In genomic region chr20:53584550-53584913, GRCh38 we compare ENCODE assay signal across 8 cellular contexts. TPM values are rescaled to one million over a fixed set of nuclear protein-coding genes. Genes with fewer than 3 reads are reported as not detected.
A peak's percentile ranks its signal among the peaks of the same experiment; 100 is the strongest.
DNase-seq lines count a peak whose midpoint lies in the region; ATAC-seq and TF ChIP-seq lines count a peak whose summit lies in the region.
"Not testable (repeated sequence)": the region's sequence is repeated elsewhere in the genome, so short reads cannot be mapped to it uniquely, and the experiment has no call there.

No MANE protein-coding gene starts in this region.

- peak overlapping the region in 10 of 11 experiments; percentile 80 to 100 (median 95); a peak in 19 of 22 replicates for H3K27ac ChIP-seq in BLaER1 treated with 17β-estradiol and CSF1 and Interleukin-3, amounts not matched to agents 10 nM and 100 nM
- H3K27ac ChIP-seq in HUES48 (ENCODE audit: low read depth, low read length) (peak overlapping the region; percentile 76), SJSA1 (peak overlapping the region; percentile 33; the same call in 1 of the 2 replicates), esophagus squamous epithelium (peak overlapping the region in 3 of 4 donors; percentile 81 to 86 (median 85))
- peak overlapping the region; percentile 70 for H3K27ac ChIP-seq in naive thymus-derived CD4-positive, alpha-beta T cell (ENCODE audit: low read depth, low read length)

- H3K4me2 ChIP-seq in BLaER1 treated with 17β-estradiol and CSF1 and Interleukin-3, amounts not matched to agents 10 nM and 100 nM = peak overlapping the region; percentile 83 to 95 (median 91); a peak in 20 of 22 replicates

- H4K20me1 ChIP-seq in BLaER1 treated with 17β-estradiol and CSF1 and Interleukin-3, amounts not matched to agents 10 nM and 100 nM = peaks cover 17 to 93% (median 22%) of the 10 kb centered on the region in 11 experiments; a peak in 21 of 22 replicates

- ATAC-seq in activated CD8-positive, alpha-beta T cell treated with anti-CD3 and anti-CD28 coated beads, Interleukin-2, amount 10 ng/mL, durations not matched to agents 7 days and 5 days; activated naive CD8-positive, alpha-beta T cell treated with anti-CD3 and anti-CD28 coated beads, Interleukin-2, amount 50 U/mL, for 24 hours; naive thymus-derived CD4-positive, alpha-beta T cell; stimulated activated naive CD8-positive, alpha-beta T cell treated with anti-CD3 and anti-CD28 coated beads, Interleukin-15, amount 100 ng/mL, for 72 hours: not testable (repeated sequence)

- H3K27me3 Mint-ChIP-seq in activated CD8-positive, alpha-beta T cell treated with anti-CD3 and anti-CD28 coated beads, Interleukin-2, amount 10 ng/mL, durations not matched to agents 7 days and 5 days (ENCODE audit: low read depth); activated naive CD8-positive, alpha-beta T cell treated with anti-CD3 and anti-CD28 coated beads, Interleukin-2, amount 50 U/mL, for 24 hours; naive thymus-derived CD4-positive, alpha-beta T cell; stimulated activated naive CD8-positive, alpha-beta T cell treated with anti-CD3 and anti-CD28 coated beads, Interleukin-15, amount 100 ng/mL, for 72 hours: not testable (repeated sequence)

- CTCF ChIA-PET in activated CD8-positive, alpha-beta T cell treated with anti-CD3 and anti-CD28 coated beads, Interleukin-2, amount 10 ng/mL, durations not matched to agents 7 days and 5 days (lab: Charles Lee) = interaction anchor here (2.0 kb wide), 1 partner anchor 355 kb away, joined by 5 read pairs; no protein-coding TSS in a partner anchor
- CTCF ChIA-PET in naive thymus-derived CD4-positive, alpha-beta T cell (lab: Charles Lee) = not testable (repeated sequence)

- TF ChIP-seq CTCF in esophagus squamous epithelium (IDR thresholded peaks at IDR 0.05) = not testable (repeated sequence)

- peak overlapping the region; percentile 64 for H3K27ac Mint-ChIP-seq in activated CD8-positive, alpha-beta T cell treated with anti-CD3 and anti-CD28 coated beads, Interleukin-2, amount 10 ng/mL, durations not matched to agents 7 days and 5 days
- peak overlapping the region; percentile 95 for H3K27ac Mint-ChIP-seq in activated naive CD8-positive, alpha-beta T cell treated with anti-CD3 and anti-CD28 coated beads, Interleukin-2, amount 50 U/mL, for 24 hours
- peak overlapping the region; percentile 80 to 96 (median 93) for H3K27ac Mint-ChIP-seq in naive thymus-derived CD4-positive, alpha-beta T cell
- H3K27ac Mint-ChIP-seq in stimulated activated naive CD8-positive, alpha-beta T cell treated with anti-CD3 and anti-CD28 coated beads, Interleukin-15, amount 100 ng/mL, for 72 hours = peak overlapping the region in 1 of 2 donors; percentile 88

- H3K9me3 ChIP-seq in BLaER1 treated with 17β-estradiol and CSF1 and Interleukin-3, amounts not matched to agents 10 nM and 100 nM (replicated peaks in 1 of 11); HUES48 (ENCODE audit: control insufficient read depth, insufficient read depth, low read length); SJSA1 (replicated peaks); esophagus squamous epithelium; naive thymus-derived CD4-positive, alpha-beta T cell (ENCODE audit: control insufficient read depth in 2 of 3, low read length in 3 of 3): not testable (repeated sequence)

- peaks cover 31 to 47% (median 34%) of the 10 kb centered on the region in 11 experiments for H3K36me3 ChIP-seq in BLaER1 treated with 17β-estradiol and CSF1 and Interleukin-3, amounts not matched to agents 10 nM and 100 nM
- H3K36me3 ChIP-seq in HUES48 (ENCODE audit: control insufficient read depth, insufficient read depth, low read length) (peaks cover 35% of the 10 kb centered on the region), SJSA1 (peaks cover 33% of the 10 kb centered on the region), esophagus squamous epithelium (peaks cover 10 to 31% (median 17%) of the 10 kb centered on the region in 3 donors)
- H3K36me3 ChIP-seq in naive thymus-derived CD4-positive, alpha-beta T cell (ENCODE audit: control insufficient read depth in 2 of 3, insufficient read depth in 3 of 3, low read length in 3 of 3) = peaks cover 0 to 16% (median 7%) of the 10 kb centered on the region in 3 experiments

- H3K4me3 Mint-ChIP-seq in activated CD8-positive, alpha-beta T cell treated with anti-CD3 and anti-CD28 coated beads, Interleukin-2, amount 10 ng/mL, durations not matched to agents 7 days and 5 days = peak overlapping the region; percentile 80
- H3K4me3 Mint-ChIP-seq in activated naive CD8-positive, alpha-beta T cell treated with anti-CD3 and anti-CD28 coated beads, Interleukin-2, amount 50 U/mL, for 24 hours = peak overlapping the region; percentile 85
- H3K4me3 Mint-ChIP-seq in naive thymus-derived CD4-positive, alpha-beta T cell = peak overlapping the region in 9 of 10 donors; percentile 52 to 98 (median 84)
- peak overlapping the region; percentile 57 to 93 for H3K4me3 Mint-ChIP-seq in stimulated activated naive CD8-positive, alpha-beta T cell treated with anti-CD3 and anti-CD28 coated beads, Interleukin-15, amount 100 ng/mL, for 72 hours

- DNase-seq in SJSA1 (ENCODE audit: low read depth in 1 of 2, low spot score in 2 of 2); activated CD8-positive, alpha-beta T cell treated with anti-CD3 and anti-CD28 coated beads, Interleukin-2, amount 10 ng/mL, durations not matched to agents 7 days and 5 days; activated naive CD8-positive, alpha-beta T cell treated with anti-CD3 and anti-CD28 coated beads, Interleukin-2, amount 50 U/mL, for 24 hours; esophagus squamous epithelium (lab: John Stamatoyannopoulos, UW); naive thymus-derived CD4-positive, alpha-beta T cell; stimulated activated naive CD8-positive, alpha-beta T cell treated with anti-CD3 and anti-CD28 coated beads, Interleukin-15, amount 100 ng/mL, for 72 hours: not testable (repeated sequence)

- H3K4me1 Mint-ChIP-seq in activated CD8-positive, alpha-beta T cell treated with anti-CD3 and anti-CD28 coated beads, Interleukin-2, amount 10 ng/mL, durations not matched to agents 7 days and 5 days (ENCODE audit: low read depth) = peaks cover 71% of the 10 kb centered on the region
- peaks cover 83% of the 10 kb centered on the region for H3K4me1 Mint-ChIP-seq in activated naive CD8-positive, alpha-beta T cell treated with anti-CD3 and anti-CD28 coated beads, Interleukin-2, amount 50 U/mL, for 24 hours
- peaks cover 42 to 89% (median 84%) of the 10 kb centered on the region in 7 donors for H3K4me1 Mint-ChIP-seq in naive thymus-derived CD4-positive, alpha-beta T cell
- peaks cover 68% of the 10 kb centered on the region for H3K4me1 Mint-ChIP-seq in stimulated activated naive CD8-positive, alpha-beta T cell treated with anti-CD3 and anti-CD28 coated beads, Interleukin-15, amount 100 ng/mL, for 72 hours

- H3K9me3 Mint-ChIP-seq in activated CD8-positive, alpha-beta T cell treated with anti-CD3 and anti-CD28 coated beads, Interleukin-2, amount 10 ng/mL, durations not matched to agents 7 days and 5 days (ENCODE audit: insufficient read depth); activated naive CD8-positive, alpha-beta T cell treated with anti-CD3 and anti-CD28 coated beads, Interleukin-2, amount 50 U/mL, for 24 hours; naive thymus-derived CD4-positive, alpha-beta T cell; stimulated activated naive CD8-positive, alpha-beta T cell treated with anti-CD3 and anti-CD28 coated beads, Interleukin-15, amount 100 ng/mL, for 72 hours: not testable (repeated sequence)

- WGBS in esophagus squamous epithelium, 2 donors = 45 to 53% methylated on average over 3 of the region's 3 CpGs

- peak overlapping the region in 1 of 10 experiments; percentile 45; a peak in 1 of 20 replicates for H3K4me3 ChIP-seq in BLaER1 treated with 17β-estradiol and CSF1 and Interleukin-3, amounts not matched to agents 10 nM and 100 nM
- not testable (repeated sequence) for H3K4me3 ChIP-seq in HUES48 (ENCODE audit: low read depth, low read length); SJSA1; esophagus squamous epithelium; naive thymus-derived CD4-positive, alpha-beta T cell (ENCODE audit: low read length)

- H3K4me1 ChIP-seq in BLaER1 treated with 17β-estradiol and CSF1 and Interleukin-3, amounts not matched to agents 10 nM and 100 nM = peaks cover 33 to 88% (median 54%) of the 10 kb centered on the region in 10 experiments
- H3K4me1 ChIP-seq in HUES48 (ENCODE audit: control insufficient read depth, insufficient read depth, low read length) (peaks cover 70% of the 10 kb centered on the region), SJSA1 (replicated peaks) (peaks cover 51% of the 10 kb centered on the region), esophagus squamous epithelium (peaks cover 28 to 98% (median 67%) of the 10 kb centered on the region in 3 donors)
- H3K4me1 ChIP-seq in naive thymus-derived CD4-positive, alpha-beta T cell (ENCODE audit: control insufficient read depth in 2 of 2, insufficient read depth in 2 of 2, low read length in 2 of 2) = peaks cover 29 to 39% of the 10 kb centered on the region in 2 donors

- not testable (repeated sequence) for TF ChIP-seq POLR2A in esophagus squamous epithelium (IDR thresholded peaks at IDR 0.05)

- H3K36me3 Mint-ChIP-seq in activated CD8-positive, alpha-beta T cell treated with anti-CD3 and anti-CD28 coated beads, Interleukin-2, amount 10 ng/mL, durations not matched to agents 7 days and 5 days (ENCODE audit: low read depth) = peaks cover 78% of the 10 kb centered on the region
- H3K36me3 Mint-ChIP-seq in activated naive CD8-positive, alpha-beta T cell treated with anti-CD3 and anti-CD28 coated beads, Interleukin-2, amount 50 U/mL, for 24 hours (ENCODE audit: low read depth) = peaks cover 28% of the 10 kb centered on the region
- H3K36me3 Mint-ChIP-seq in naive thymus-derived CD4-positive, alpha-beta T cell = peaks cover 0 to 43% (median 17%) of the 10 kb centered on the region in 5 donors

- POLR2A ChIA-PET in activated CD8-positive, alpha-beta T cell treated with anti-CD3 and anti-CD28 coated beads, Interleukin-2, amount 10 ng/mL, durations not matched to agents 7 days and 5 days (lab: Charles Lee) = interaction anchor here (1.0 kb wide), 1 partner anchor 9 kb away, joined by 6 read pairs; the partner anchor contains the start of gene ZNF217
- POLR2A ChIA-PET in naive thymus-derived CD4-positive, alpha-beta T cell (lab: Charles Lee) = interaction anchor here (0.6 kb wide), 1 partner anchor 38 kb away, joined by 4 read pairs; no protein-coding TSS in a partner anchor

- not testable (repeated sequence) for H3K27me3 ChIP-seq in BLaER1 treated with 17β-estradiol and CSF1 and Interleukin-3, amounts not matched to agents 10 nM and 100 nM; HUES48 (ENCODE audit: control insufficient read depth, insufficient read depth, low read length); SJSA1 (replicated peaks); esophagus squamous epithelium; naive thymus-derived CD4-positive, alpha-beta T cell (ENCODE audit: control insufficient read depth in 2 of 2, insufficient read depth in 2 of 2, low read length in 2 of 2)

- intact Hi-C loops in esophagus squamous epithelium (cut with DNase I) = not testable (repeated sequence)
- intact Hi-C loops in naive thymus-derived CD4-positive, alpha-beta T cell (cut with micrococcal nuclease) = loop anchor here in 1 of 2 donors (10.0 kb wide), 1 partner anchor 620 kb away; the partner anchor contains the start of gene PFDN4

- H3K9ac ChIP-seq in BLaER1 treated with 17β-estradiol and CSF1 and Interleukin-3, amounts not matched to agents 10 nM and 100 nM = peak overlapping the region; percentile 52 to 97 (median 92); a peak in 20 of 22 replicates
- H3K9ac ChIP-seq in HUES48 (ENCODE audit: low read depth, low read length) = not testable (repeated sequence)

RNA-seq across cellular contexts. Expression of gene ZNF217, which starts 9.1 kb away (rescaled TPM):
- 7.7 and 14.1 TPM in 2 replicates for total RNA-seq in SJSA1 (2014; rRNA removed; shearing (Covaris generic))
- 100 to 1,000 TPM; 104 to 113 TPM for total RNA-seq in activated CD8-positive, alpha-beta T cell treated with anti-CD3 and anti-CD28 coated beads, Interleukin-2, amount 10 ng/mL, durations not matched to agents 7 days and 5 days
- 10 to 100 TPM; 20.7 to 27.5 (median 22.2) TPM for total RNA-seq in esophagus squamous epithelium
- total RNA-seq in naive thymus-derived CD4-positive, alpha-beta T cell = 100 to 1,000 TPM in 3 of 5 experiments, 10 to 100 TPM in 2; 72.6 to 104 (median 100) TPM
- 10 to 100 TPM; 17.3 to 55.2 TPM for polyA plus RNA-seq in naive thymus-derived CD4-positive, alpha-beta T cell

Comparison
In these comparisons a context has a peak if more than half of its experiments do, and no peak if none do; other contexts are left out.
1. H3K27ac ChIP-seq: peak in every context shown above with its lines; median percentile 95 in BLaER1 treated with 17β-estradiol and CSF1 and Interleukin-3, amounts not matched to agents 10 nM and 100 nM; 85 in esophagus squamous epithelium; 76 in HUES48; 70 in naive thymus-derived CD4-positive, alpha-beta T cell; 33 in SJSA1.